ENCODE assay signal across 2 cellular contexts in the genomic region with DNA sequence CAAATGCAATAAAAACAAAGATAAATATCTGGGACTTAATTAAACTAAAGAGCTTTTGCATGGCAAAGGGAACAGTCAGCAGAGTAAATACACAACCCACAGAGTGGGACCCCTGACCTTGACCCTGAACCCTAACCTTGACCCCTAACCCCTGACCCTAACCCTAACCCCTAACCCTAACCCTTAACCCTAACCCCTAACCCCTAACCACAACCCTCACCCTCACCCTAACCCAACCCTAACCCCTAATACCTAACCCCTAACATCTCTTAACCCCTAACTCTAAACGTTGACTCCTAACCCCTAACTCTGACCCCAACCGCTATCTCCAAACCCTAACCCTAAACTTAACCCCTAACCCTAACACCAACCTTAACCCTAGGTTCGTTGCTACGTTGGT.
TF ChIP-seq lines count a peak whose summit lies in the region.
"Not testable (repeated sequence)": the region's sequence is repeated elsewhere in the genome, so short reads cannot be mapped to it uniquely, and the experiment has no call there.

No MANE protein-coding gene starts in this region.

TF ChIP-seq in HEK293, 187 proteins besides CTCF, POLR2A, EP300 and RAD21:
- TF ChIP-seq BCL11B (tag by site-specific recombination; IDR thresholded peaks at IDR 0.05; ENCODE audit: low read depth) (peak; percentile 78; the same call in 1 of the 2 replicates), ZBTB48 (tag by site-specific recombination; IDR thresholded peaks at IDR 0.05) (peak; percentile 94), BCL11A (tag by site-specific recombination; IDR thresholded peaks at IDR 0.05; ENCODE audit: low read depth) (0 out of 2 replicates have a peak, but pooled peaks have one; percentile 54)

TF ChIP-seq in K562, 482 proteins besides CTCF, POLR2A, EP300 and RAD21:
- TF ChIP-seq NR2C2 (CRISPR knock-in tag; IDR thresholded peaks at IDR 0.05) = not testable (repeated sequence)
- TF ChIP-seq NR2C2 (tag; IDR thresholded peaks at IDR 0.05) = peak; percentile 37; the same call in 1 of the 2 replicates
- 0 out of 2 replicates have a peak, but pooled peaks have one; percentile 27 for TF ChIP-seq ESRRA (IDR thresholded peaks at IDR 0.05; ENCODE audit: borderline replicate concordance, low read depth)
- peak; percentile 70 for TF ChIP-seq NR2C1 (IDR thresholded peaks at IDR 0.05)
- peak; percentile 27; the same call in 1 of the 2 replicates for TF ChIP-seq NR2C1 (tag; IDR thresholded peaks at IDR 0.05)
